Comparison of ENCODE assay signal across 14 cellular contexts in genomic region chr6:45566882-45567281, GRCh38.
DNase-seq lines count a peak whose midpoint lies in the region; ATAC-seq and TF ChIP-seq lines count a peak whose summit lies in the region.
"Had no signal": no experiment of that assay in that cellular context is flagged by ENCODE, and none has a peak within 500 bp of the region (broad histone marks: within the 10 kb centered on the region; RNA-seq: fewer than 3 reads in every experiment).

No MANE protein-coding gene starts in this region.

- in situ Hi-C loops in ACHN (cut with HindIII; ENCODE audit: low pct_ligation_motif_present, low pct_unique_long_range_greater_than_20kb, low sequenced_read_pairs), result no loop called here

- no peaks in the 10 kb centered on the region for H3K36me3 ChIP-seq in BE2C

- ATAC-seq in activated naive CD4-positive, alpha-beta T cell treated with anti-CD3 and anti-CD28 coated beads, Interleukin-2, amount 50 U/mL, for 72 hours, result no peak
- no peak for ATAC-seq in GM21529 (IDR thresholded peaks at IDR 0.05; ENCODE audit: unreplicated experiment)
- ATAC-seq: activated CD4-positive, CD25-positive, alpha-beta regulatory T cell treated with anti-CD3 and anti-CD28 coated beads, Interleukin-2, amount 50 U/mL, for 24 hours; naive thymus-derived CD8-positive, alpha-beta T cell had no signal

- DNase-seq in ACHN, result peak; percentile 25
- DNase-seq in HuH-7 (ENCODE audit: low spot score), result peak; percentile 23
- peak; percentile 41 to 57 for DNase-seq in cardiac fibroblast (ENCODE audit: low read depth in 2 of 2)
- peak; percentile 60 for DNase-seq in left kidney (ENCODE audit: low read depth, low spot score)
- DNase-seq in activated naive CD4-positive, alpha-beta T cell treated with anti-CD3 and anti-CD28 coated beads, Interleukin-2, amount 50 U/mL, for 72 hours (ENCODE audit: low spot score in 2 of 2), result no peak
- no peak for DNase-seq in BE2C
- no peak for DNase-seq in NCI-H1417 (lab: John Stamatoyannopoulos, UW)
- DNase-seq: activated T-cell treated with anti-CD3 and anti-CD28 coated beads, Interleukin-2, amount 50 U/mL, for 1 hour; aorta; DMS79 treated with DMSO at 0.1 percent for 48 hours; naive thymus-derived CD8-positive, alpha-beta T cell; NCI-H774 had no signal

- H3K36me3 Mint-ChIP-seq in activated naive CD4-positive, alpha-beta T cell treated with anti-CD3 and anti-CD28 coated beads, Interleukin-2, amount 50 U/mL, for 72 hours, result peaks cover 0 to 6% of the 10 kb centered on the region in 2 donors
- H3K36me3 Mint-ChIP-seq: naive thymus-derived CD8-positive, alpha-beta T cell had no signal

- no peak for TF ChIP-seq CTCF in cardiac fibroblast (IDR thresholded peaks at IDR 0.05; ENCODE audit: low read depth, low read length)
- no peak for TF ChIP-seq CTCF in BE2C (IDR thresholded peaks at IDR 0.05; ENCODE audit: low read depth, low read length)

- H3K4me3 ChIP-seq in cardiac fibroblast (replicated peaks in 1 of 2; ENCODE audit: low read depth in 2 of 2, low read length in 2 of 2) (no peak overlapping the region), BE2C (ENCODE audit: low read depth, low read length) (no peak overlapping the region)

- H3K27me3 ChIP-seq in BE2C, result no peaks in the 10 kb centered on the region

- H3K9me3 Mint-ChIP-seq in activated naive CD4-positive, alpha-beta T cell treated with anti-CD3 and anti-CD28 coated beads, Interleukin-2, amount 50 U/mL, for 72 hours, result peaks cover 6 to 10% of the 10 kb centered on the region in 2 donors
- H3K9me3 Mint-ChIP-seq: naive thymus-derived CD8-positive, alpha-beta T cell had no signal

- H3K9me3 ChIP-seq in BE2C, result no peaks in the 10 kb centered on the region

- no peaks in the 10 kb centered on the region for H3K4me1 ChIP-seq in BE2C

- no peak overlapping the region for H3K27ac Mint-ChIP-seq in activated naive CD4-positive, alpha-beta T cell treated with anti-CD3 and anti-CD28 coated beads, Interleukin-2, amount 50 U/mL, for 72 hours

Comparison
In these comparisons a context has a peak if more than half of its experiments do, and no peak if none do; other contexts are left out.
1. DNase-seq: peak in ACHN (single experiment), HuH-7 (single experiment), cardiac fibroblast (2 of 2) and left kidney (single experiment); none in activated naive CD4-positive, alpha-beta T cell treated with anti-CD3 and anti-CD28 coated beads, Interleukin-2, amount 50 U/mL, for 72 hours (0 of 2), BE2C (single experiment) and NCI-H1417 (0 of 3).